Comparison of ENCODE assay signal across 1 cellular context in genomic region chr1:227815468-227816409, GRCh38.
TF ChIP-seq lines count a peak whose summit lies in the region.

Gene PRSS38, plus strand, starts transcription at chr1:227815675. Its CDS starts 42 bp downstream, at chr1:227815717.

TF ChIP-seq in K562, 482 proteins besides CTCF, POLR2A, EP300 and RAD21 (continued from another document):
- 0 out of 2 replicates have a peak, but pooled peaks have one; percentile 38 for TF ChIP-seq MGA (IDR thresholded peaks at IDR 0.05)
- TF ChIP-seq USF1 (CRISPR knock-in tag; IDR thresholded peaks at IDR 0.05): peak; percentile 64
- no peak for TF ChIP-seq KLF16 (IDR thresholded peaks at IDR 0.05)
- TF ChIP-seq CTCFL (IDR thresholded peaks at IDR 0.05; ENCODE audit: borderline replicate concordance, insufficient read depth, low read depth, low read length, poor library complexity, severe bottlenecking): peak; percentile 27
- TF ChIP-seq BDP1 (IDR thresholded peaks at IDR 0.05; ENCODE audit: insufficient read depth, insufficient read length): no peak
- TF ChIP-seq ZNF668 (CRISPR knock-in tag; IDR thresholded peaks at IDR 0.05): no peak
- 0 out of 2 replicates have a peak, but pooled peaks have one; percentile 29 for TF ChIP-seq POLR2G (IDR thresholded peaks at IDR 0.05; ENCODE audit: low read depth, low read length)
- peak; percentile 21; the same call in 1 of the 2 replicates for TF ChIP-seq L3MBTL2 (IDR thresholded peaks at IDR 0.05)
- TF ChIP-seq MAX (CRISPR knock-in tag; IDR thresholded peaks at IDR 0.05): peak; percentile 52
- TF ChIP-seq PCBP1 (IDR thresholded peaks at IDR 0.05; ENCODE audit: low read depth, low read length, poor library complexity, severe bottlenecking): peak; percentile 66
- no peak for TF ChIP-seq XRCC4 (IDR thresholded peaks at IDR 0.05; ENCODE audit: extremely low read depth, insufficient read depth, insufficient read length)
- TF ChIP-seq E2F6 (IDR thresholded peaks at IDR 0.05; ENCODE audit: borderline replicate concordance in 1 of 2, extremely low read depth in 1 of 2, insufficient read depth in 1 of 2, insufficient read length in 1 of 2, low read depth in 1 of 2, low read length in 1 of 2, poor library complexity in 1 of 2, severe bottlenecking in 1 of 2): peak in 1 of 2 experiments; percentile 51
- 0 out of 2 replicates have a peak, but pooled peaks have one; percentile 28 for TF ChIP-seq MYC (IDR thresholded peaks at IDR 0.05; ENCODE audit: low read depth, low read length)
- TF ChIP-seq MYC (CRISPR knock-in tag; IDR thresholded peaks at IDR 0.05; ENCODE audit: borderline replicate concordance, low read depth): no peak
